In the genomic region with DNA sequence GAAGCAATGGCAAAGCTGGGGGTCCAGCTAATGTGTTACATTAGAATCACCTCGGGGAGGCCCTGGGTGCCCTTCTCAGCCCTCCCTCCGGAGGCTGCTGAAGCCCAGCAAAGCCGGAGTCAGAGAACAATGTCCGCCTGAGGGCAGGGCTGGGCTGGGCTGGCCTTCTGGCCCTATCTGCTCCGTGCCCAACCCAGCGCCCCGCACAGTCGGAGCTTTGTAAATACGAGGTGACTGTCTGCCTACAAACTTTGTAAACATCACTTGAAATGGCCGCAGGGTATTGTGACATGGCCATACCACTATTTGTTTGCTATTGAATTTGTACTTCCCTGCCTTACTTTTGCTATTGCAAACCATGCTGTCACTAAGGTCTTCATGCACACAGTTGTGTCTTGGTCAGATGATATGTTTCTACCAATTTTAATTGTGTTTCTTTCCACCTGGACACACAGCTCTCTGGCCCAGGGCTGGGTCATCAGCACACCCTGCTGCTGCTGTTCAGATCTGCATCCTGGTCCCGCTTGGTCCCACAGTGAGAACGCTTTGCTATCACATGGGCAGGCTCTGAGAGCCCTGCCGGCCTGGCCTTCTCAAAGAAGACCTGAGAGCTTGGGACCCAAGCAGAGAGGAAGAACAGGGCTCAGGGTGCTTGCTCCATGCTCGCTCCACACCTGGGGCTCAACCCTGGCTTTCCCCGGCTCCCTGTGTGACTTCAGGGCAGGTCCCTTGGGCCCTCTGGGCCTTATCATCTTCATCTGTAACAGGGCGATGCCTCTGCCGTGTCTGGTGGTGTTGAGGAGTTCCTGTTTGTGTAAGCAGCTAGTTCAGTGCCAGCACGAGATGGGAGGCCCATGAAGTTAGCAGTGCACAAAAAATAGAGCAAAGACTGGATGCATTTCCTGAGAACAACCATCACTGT, we compare ENCODE assay signal across 1 cellular context.
TF ChIP-seq lines count a peak whose summit lies in the region.

No MANE protein-coding gene starts in this region.

TF ChIP-seq in HepG2, 621 proteins besides CTCF, POLR2A, EP300 and RAD21 (continued from another document):
- TF ChIP-seq, protein P1, sequence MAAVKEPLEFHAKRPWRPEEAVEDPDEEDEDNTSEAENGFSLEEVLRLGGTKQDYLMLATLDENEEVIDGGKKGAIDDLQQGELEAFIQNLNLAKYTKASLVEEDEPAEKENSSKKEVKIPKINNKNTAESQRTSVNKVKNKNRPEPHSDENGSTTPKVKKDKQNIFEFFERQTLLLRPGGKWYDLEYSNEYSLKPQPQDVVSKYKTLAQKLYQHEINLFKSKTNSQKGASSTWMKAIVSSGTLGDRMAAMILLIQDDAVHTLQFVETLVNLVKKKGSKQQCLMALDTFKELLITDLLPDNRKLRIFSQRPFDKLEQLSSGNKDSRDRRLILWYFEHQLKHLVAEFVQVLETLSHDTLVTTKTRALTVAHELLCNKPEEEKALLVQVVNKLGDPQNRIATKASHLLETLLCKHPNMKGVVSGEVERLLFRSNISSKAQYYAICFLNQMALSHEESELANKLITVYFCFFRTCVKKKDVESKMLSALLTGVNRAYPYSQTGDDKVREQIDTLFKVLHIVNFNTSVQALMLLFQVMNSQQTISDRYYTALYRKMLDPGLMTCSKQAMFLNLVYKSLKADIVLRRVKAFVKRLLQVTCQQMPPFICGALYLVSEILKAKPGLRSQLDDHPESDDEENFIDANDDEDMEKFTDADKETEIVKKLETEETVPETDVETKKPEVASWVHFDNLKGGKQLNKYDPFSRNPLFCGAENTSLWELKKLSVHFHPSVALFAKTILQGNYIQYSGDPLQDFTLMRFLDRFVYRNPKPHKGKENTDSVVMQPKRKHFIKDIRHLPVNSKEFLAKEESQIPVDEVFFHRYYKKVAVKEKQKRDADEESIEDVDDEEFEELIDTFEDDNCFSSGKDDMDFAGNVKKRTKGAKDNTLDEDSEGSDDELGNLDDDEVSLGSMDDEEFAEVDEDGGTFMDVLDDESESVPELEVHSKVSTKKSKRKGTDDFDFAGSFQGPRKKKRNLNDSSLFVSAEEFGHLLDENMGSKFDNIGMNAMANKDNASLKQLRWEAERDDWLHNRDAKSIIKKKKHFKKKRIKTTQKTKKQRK (IDR thresholded peaks at IDR 0.05; ENCODE audit: low read length), result no peak
- TF ChIP-seq ZNF670 (CRISPR knock-in tag; IDR thresholded peaks at IDR 0.05; ENCODE audit: borderline replicate concordance), result peak; percentile 83; the same call in 1 of the 2 replicates
- no peak for TF ChIP-seq NAIF1 (CRISPR knock-in tag; IDR thresholded peaks at IDR 0.05; ENCODE audit: borderline replicate concordance)
- TF ChIP-seq SP2 (CRISPR knock-in tag; IDR thresholded peaks at IDR 0.05), result no peak
- TF ChIP-seq ZNF331 (CRISPR knock-in tag; IDR thresholded peaks at IDR 0.05), result peak; percentile 99
- TF ChIP-seq GZF1 (CRISPR knock-in tag; IDR thresholded peaks at IDR 0.05), result no peak
- peak; percentile 99 for TF ChIP-seq ZKSCAN1 (IDR thresholded peaks at IDR 0.05; ENCODE audit: low read length)
- peak; percentile 58 for TF ChIP-seq TAF1 (CRISPR knock-in tag; IDR thresholded peaks at IDR 0.05)
- no peak for TF ChIP-seq ZSCAN22 (CRISPR knock-in tag; IDR thresholded peaks at IDR 0.05)
- TF ChIP-seq KAT8 (CRISPR knock-in tag; IDR thresholded peaks at IDR 0.05), result peak; percentile 96
- TF ChIP-seq PTBP1 (IDR thresholded peaks at IDR 0.05; ENCODE audit: low read depth, low read length, poor library complexity, severe bottlenecking), result no peak
- TF ChIP-seq ATF7 (IDR thresholded peaks at IDR 0.05), result 0 out of 2 replicates have a peak, but pooled peaks have one; percentile 2
- 0 out of 2 replicates have a peak, but pooled peaks have one; percentile 39 for TF ChIP-seq ATF7 (CRISPR knock-in tag; IDR thresholded peaks at IDR 0.05)
- TF ChIP-seq ZNF264 (CRISPR knock-in tag; IDR thresholded peaks at IDR 0.05), result peak; percentile 95
- TF ChIP-seq, protein P2, sequence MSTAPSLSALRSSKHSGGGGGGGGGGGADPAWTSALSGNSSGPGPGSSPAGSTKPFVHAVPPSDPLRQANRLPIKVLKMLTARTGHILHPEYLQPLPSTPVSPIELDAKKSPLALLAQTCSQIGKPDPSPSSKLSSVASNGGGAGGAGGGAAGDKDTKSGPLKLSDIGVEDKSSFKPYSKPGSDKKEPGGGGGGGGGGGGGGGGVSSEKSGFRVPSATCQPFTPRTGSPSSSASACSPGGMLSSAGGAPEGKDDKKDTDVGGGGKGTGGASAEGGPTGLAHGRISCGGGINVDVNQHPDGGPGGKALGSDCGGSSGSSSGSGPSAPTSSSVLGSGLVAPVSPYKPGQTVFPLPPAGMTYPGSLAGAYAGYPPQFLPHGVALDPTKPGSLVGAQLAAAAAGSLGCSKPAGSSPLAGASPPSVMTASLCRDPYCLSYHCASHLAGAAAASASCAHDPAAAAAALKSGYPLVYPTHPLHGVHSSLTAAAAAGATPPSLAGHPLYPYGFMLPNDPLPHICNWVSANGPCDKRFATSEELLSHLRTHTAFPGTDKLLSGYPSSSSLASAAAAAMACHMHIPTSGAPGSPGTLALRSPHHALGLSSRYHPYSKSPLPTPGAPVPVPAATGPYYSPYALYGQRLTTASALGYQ (CRISPR knock-in tag; IDR thresholded peaks at IDR 0.05), result peak; percentile 96; the same call in 1 of the 2 replicates
- no peak for TF ChIP-seq ZZZ3 (CRISPR knock-in tag; IDR thresholded peaks at IDR 0.05; ENCODE audit: borderline replicate concordance)
- TF ChIP-seq ZNF232 (CRISPR knock-in tag; IDR thresholded peaks at IDR 0.05; ENCODE audit: borderline replicate concordance), result peak; percentile 80; the same call in 1 of the 2 replicates
- peak; percentile 75; the same call in 1 of the 2 replicates for TF ChIP-seq MYC (CRISPR knock-in tag; IDR thresholded peaks at IDR 0.05; ENCODE audit: borderline replicate concordance)
- TF ChIP-seq, protein P3, sequence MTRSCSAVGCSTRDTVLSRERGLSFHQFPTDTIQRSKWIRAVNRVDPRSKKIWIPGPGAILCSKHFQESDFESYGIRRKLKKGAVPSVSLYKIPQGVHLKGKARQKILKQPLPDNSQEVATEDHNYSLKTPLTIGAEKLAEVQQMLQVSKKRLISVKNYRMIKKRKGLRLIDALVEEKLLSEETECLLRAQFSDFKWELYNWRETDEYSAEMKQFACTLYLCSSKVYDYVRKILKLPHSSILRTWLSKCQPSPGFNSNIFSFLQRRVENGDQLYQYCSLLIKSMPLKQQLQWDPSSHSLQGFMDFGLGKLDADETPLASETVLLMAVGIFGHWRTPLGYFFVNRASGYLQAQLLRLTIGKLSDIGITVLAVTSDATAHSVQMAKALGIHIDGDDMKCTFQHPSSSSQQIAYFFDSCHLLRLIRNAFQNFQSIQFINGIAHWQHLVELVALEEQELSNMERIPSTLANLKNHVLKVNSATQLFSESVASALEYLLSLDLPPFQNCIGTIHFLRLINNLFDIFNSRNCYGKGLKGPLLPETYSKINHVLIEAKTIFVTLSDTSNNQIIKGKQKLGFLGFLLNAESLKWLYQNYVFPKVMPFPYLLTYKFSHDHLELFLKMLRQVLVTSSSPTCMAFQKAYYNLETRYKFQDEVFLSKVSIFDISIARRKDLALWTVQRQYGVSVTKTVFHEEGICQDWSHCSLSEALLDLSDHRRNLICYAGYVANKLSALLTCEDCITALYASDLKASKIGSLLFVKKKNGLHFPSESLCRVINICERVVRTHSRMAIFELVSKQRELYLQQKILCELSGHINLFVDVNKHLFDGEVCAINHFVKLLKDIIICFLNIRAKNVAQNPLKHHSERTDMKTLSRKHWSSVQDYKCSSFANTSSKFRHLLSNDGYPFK (CRISPR knock-in tag; IDR thresholded peaks at IDR 0.05; ENCODE audit: borderline replicate concordance), result no peak; the same call in 1 of the 2 replicates
- TF ChIP-seq KDM5A (IDR thresholded peaks at IDR 0.05; ENCODE audit: borderline replicate concordance, low read length), result no peak; the same call in 1 of the 2 replicates
- TF ChIP-seq MTA3 (CRISPR knock-in tag; IDR thresholded peaks at IDR 0.05), result no peak
- no peak for TF ChIP-seq HOXA9 (CRISPR knock-in tag; IDR thresholded peaks at IDR 0.05; ENCODE audit: borderline replicate concordance)
- no peak for TF ChIP-seq SNAPC2 (CRISPR knock-in tag; IDR thresholded peaks at IDR 0.05)
- TF ChIP-seq PCBP1 (IDR thresholded peaks at IDR 0.05; ENCODE audit: borderline replicate concordance, low read depth, low read length), result no peak
- TF ChIP-seq PRPF4 (IDR thresholded peaks at IDR 0.05; ENCODE audit: low read depth, low read length, poor library complexity, severe bottlenecking), result no peak
- TF ChIP-seq ZMYM3 (CRISPR knock-in tag; IDR thresholded peaks at IDR 0.05), result peak; percentile 85
- TF ChIP-seq ZNF234 (CRISPR knock-in tag; conservative IDR thresholded peaks at IDR 0.05), result no peak
- no peak for TF ChIP-seq ZFP82 (CRISPR knock-in tag; IDR thresholded peaks at IDR 0.05; ENCODE audit: borderline replicate concordance)
- TF ChIP-seq, protein P4, sequence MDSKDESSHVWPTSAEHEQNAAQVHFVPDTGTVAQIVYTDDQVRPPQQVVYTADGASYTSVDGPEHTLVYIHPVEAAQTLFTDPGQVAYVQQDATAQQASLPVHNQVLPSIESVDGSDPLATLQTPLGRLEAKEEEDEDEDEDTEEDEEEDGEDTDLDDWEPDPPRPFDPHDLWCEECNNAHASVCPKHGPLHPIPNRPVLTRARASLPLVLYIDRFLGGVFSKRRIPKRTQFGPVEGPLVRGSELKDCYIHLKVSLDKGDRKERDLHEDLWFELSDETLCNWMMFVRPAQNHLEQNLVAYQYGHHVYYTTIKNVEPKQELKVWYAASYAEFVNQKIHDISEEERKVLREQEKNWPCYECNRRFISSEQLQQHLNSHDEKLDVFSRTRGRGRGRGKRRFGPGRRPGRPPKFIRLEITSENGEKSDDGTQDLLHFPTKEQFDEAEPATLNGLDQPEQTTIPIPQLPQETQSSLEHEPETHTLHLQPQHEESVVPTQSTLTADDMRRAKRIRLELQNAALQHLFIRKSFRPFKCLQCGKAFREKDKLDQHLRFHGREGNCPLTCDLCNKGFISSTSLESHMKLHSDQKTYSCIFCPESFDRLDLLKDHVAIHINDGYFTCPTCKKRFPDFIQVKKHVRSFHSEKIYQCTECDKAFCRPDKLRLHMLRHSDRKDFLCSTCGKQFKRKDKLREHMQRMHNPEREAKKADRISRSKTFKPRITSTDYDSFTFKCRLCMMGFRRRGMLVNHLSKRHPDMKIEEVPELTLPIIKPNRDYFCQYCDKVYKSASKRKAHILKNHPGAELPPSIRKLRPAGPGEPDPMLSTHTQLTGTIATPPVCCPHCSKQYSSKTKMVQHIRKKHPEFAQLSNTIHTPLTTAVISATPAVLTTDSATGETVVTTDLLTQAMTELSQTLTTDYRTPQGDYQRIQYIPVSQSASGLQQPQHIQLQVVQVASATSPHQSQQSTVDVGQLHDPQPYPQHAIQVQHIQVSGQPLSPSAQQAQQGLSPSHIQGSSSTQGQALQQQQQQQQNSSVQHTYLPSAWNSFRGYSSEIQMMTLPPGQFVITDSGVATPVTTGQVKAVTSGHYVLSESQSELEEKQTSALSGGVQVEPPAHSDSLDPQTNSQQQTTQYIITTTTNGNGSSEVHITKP (CRISPR knock-in tag; IDR thresholded peaks at IDR 0.05; ENCODE audit: low read depth), result peak; percentile 87
- peak; percentile 37; the same call in 1 of the 2 replicates for TF ChIP-seq CCDC6 (CRISPR knock-in tag; IDR thresholded peaks at IDR 0.05)
- peak; percentile 68; the same call in 1 of the 2 replicates for TF ChIP-seq ZFX (CRISPR knock-in tag; IDR thresholded peaks at IDR 0.05; ENCODE audit: low read depth)
- peak; percentile 98 for TF ChIP-seq ZSCAN31 (CRISPR knock-in tag; IDR thresholded peaks at IDR 0.05; ENCODE audit: low read depth)
- no peak; the same call in 1 of the 2 replicates for TF ChIP-seq ZFP36L1 (CRISPR knock-in tag; IDR thresholded peaks at IDR 0.05)
- TF ChIP-seq, protein P5, sequence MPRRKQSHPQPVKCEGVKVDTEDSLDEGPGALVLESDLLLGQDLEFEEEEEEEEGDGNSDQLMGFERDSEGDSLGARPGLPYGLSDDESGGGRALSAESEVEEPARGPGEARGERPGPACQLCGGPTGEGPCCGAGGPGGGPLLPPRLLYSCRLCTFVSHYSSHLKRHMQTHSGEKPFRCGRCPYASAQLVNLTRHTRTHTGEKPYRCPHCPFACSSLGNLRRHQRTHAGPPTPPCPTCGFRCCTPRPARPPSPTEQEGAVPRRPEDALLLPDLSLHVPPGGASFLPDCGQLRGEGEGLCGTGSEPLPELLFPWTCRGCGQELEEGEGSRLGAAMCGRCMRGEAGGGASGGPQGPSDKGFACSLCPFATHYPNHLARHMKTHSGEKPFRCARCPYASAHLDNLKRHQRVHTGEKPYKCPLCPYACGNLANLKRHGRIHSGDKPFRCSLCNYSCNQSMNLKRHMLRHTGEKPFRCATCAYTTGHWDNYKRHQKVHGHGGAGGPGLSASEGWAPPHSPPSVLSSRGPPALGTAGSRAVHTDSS (CRISPR knock-in tag; conservative IDR thresholded peaks at IDR 0.05), result no peak
